ENCODE assay signal across 1 cellular context in genomic region chr7:159144756-159145543, GRCh38.
TF ChIP-seq lines count a peak whose summit lies in the region.

Gene VIPR2 (minus strand): TSS chr7:159144867. CDS start chr7:159144771, 96 bp downstream.

TF ChIP-seq in H1, 55 proteins besides CTCF, POLR2A, EP300 and RAD21:
- TF ChIP-seq KDM4A (IDR thresholded peaks at IDR 0.05; ENCODE audit: low read depth, low read length, severe bottlenecking) (peak; percentile 21), TBP (IDR thresholded peaks at IDR 0.05; ENCODE audit: low read depth, low read length) (peak; percentile 55; the same call in 1 of the 2 replicates), ASH2L (IDR thresholded peaks at IDR 0.05; ENCODE audit: low read length) (peak; percentile 14), SP1 (IDR thresholded peaks at IDR 0.05; ENCODE audit: low read depth, low read length) (no peak), PHF8 (conservative IDR thresholded peaks at IDR 0.05; ENCODE audit: low read depth, low read length) (0 out of 2 replicates have a peak, but pooled peaks have one; percentile 27)
